ENCODE assay signal across 8 cellular contexts in genomic region chr6:15244605-15245360, GRCh38. TPM values are rescaled to one million over a fixed set of nuclear protein-coding genes. Genes with fewer than 3 reads are reported as not detected.
DNase-seq lines count a peak whose midpoint lies in the region; ATAC-seq and TF ChIP-seq lines count a peak whose summit lies in the region.

No MANE protein-coding gene starts in this region.

- no peak for TF ChIP-seq CTCF in C4-2B (conservative IDR thresholded peaks at IDR 0.05)
- no peak for TF ChIP-seq CTCF in RWPE2 (IDR thresholded peaks at IDR 0.05; ENCODE audit: poor library complexity, severe bottlenecking)
- no peak for TF ChIP-seq CTCF in progenitor cell of endocrine pancreas (IDR thresholded peaks at IDR 0.05; ENCODE audit: unreplicated experiment)

- H3K36me3 Mint-ChIP-seq in progenitor cell of endocrine pancreas (ENCODE audit: insufficient read depth): no peaks in the 10 kb centered on the region

- peak overlapping the region; percentile 95 for H3K27ac Mint-ChIP-seq in progenitor cell of endocrine pancreas

- H3K36me3 ChIP-seq in RWPE2 (ENCODE audit: low read depth): no peaks in the 10 kb centered on the region

- H3K27me3 Mint-ChIP-seq in progenitor cell of endocrine pancreas: peaks cover 3% of the 10 kb centered on the region

- H3K27me3 ChIP-seq in RWPE2 (ENCODE audit: insufficient read depth, poor library complexity, severe bottlenecking): no peaks in the 10 kb centered on the region

- no peaks in the 10 kb centered on the region for H3K9me3 Mint-ChIP-seq in progenitor cell of endocrine pancreas (ENCODE audit: low read depth)

- H3K4me1 Mint-ChIP-seq in progenitor cell of endocrine pancreas (ENCODE audit: low read depth): peaks cover 10% of the 10 kb centered on the region

- peak overlapping the region; percentile 74 for H3K4me3 ChIP-seq in RWPE2 (ENCODE audit: severe bottlenecking)

- H3K4me1 ChIP-seq in RWPE2 (ENCODE audit: insufficient read depth, poor library complexity, severe bottlenecking): peaks cover 2% of the 10 kb centered on the region

- peak overlapping the region; percentile 100 for H3K4me3 Mint-ChIP-seq in progenitor cell of endocrine pancreas (ENCODE audit: low read depth)

- H3K27ac ChIP-seq in C4-2B (peak overlapping the region; percentile 92), RWPE2 (ENCODE audit: poor library complexity, severe bottlenecking) (peak overlapping the region; percentile 73)

- peak; percentile 21 for DNase-seq in HT1080 (ENCODE audit: low read depth)
- peak; percentile 77 for DNase-seq in RWPE2 (ENCODE audit: low spot score)
- DNase-seq in amniotic epithelial cell (ENCODE audit: low read depth): peak; percentile 58
- peak; percentile 89 for DNase-seq in left cardiac atrium
- DNase-seq in progenitor cell of endocrine pancreas (ENCODE audit: low spot score, unreplicated experiment): peak; percentile 50
- DNase-seq in activated effector memory CD4-positive, alpha-beta T cell treated with anti-CD3 and anti-CD28 coated beads, Interleukin-2, amount 50 U/mL, for 16 hours: no peak

- ATAC-seq in GM19372 (IDR thresholded peaks at IDR 0.05; ENCODE audit: low read depth, unreplicated experiment) (peak; percentile 12), RWPE2 (ENCODE audit: low read depth) (no peak), left cardiac atrium (peak; percentile 47 to 55)

- H3K9me3 ChIP-seq in RWPE2 (ENCODE audit: severe bottlenecking): no peaks in the 10 kb centered on the region

- intact Hi-C loops in left cardiac atrium (cut with DNase I): loop anchor here (5.0 to 10.0 kb wide), 3 partner anchors 143 to 370 kb away; no protein-coding TSS in a partner anchor

RNA-seq across cellular contexts. Expression of gene JARID2, which starts 1.1 kb away (rescaled TPM):
- total RNA-seq in HT1080 (2014; rRNA removed; shearing (Covaris generic)): 9.5 and 11.7 TPM in 2 replicates
- polyA plus RNA-seq in HT1080 (2015; cell fraction: cytosol; rRNA removed): 13.0 and 16.3 TPM in 2 replicates
- 31.2 and 34.0 TPM in 2 replicates for polyA plus RNA-seq in HT1080 (2015; cell fraction: nucleus; rRNA removed)
- total RNA-seq in left cardiac atrium: 1 to 10 TPM; 7.9 to 8.6 TPM
- total RNA-seq in progenitor cell of endocrine pancreas: 60.9 and 65.6 TPM in 2 replicates
